In genomic region chr1:111346089-111346885, GRCh38 we compare ENCODE assay signal across 8 cellular contexts. TPM values are rescaled to one million over a fixed set of nuclear protein-coding genes. Genes with fewer than 3 reads are reported as not detected.
DNase-seq lines count a peak whose midpoint lies in the region; ATAC-seq and TF ChIP-seq lines count a peak whose summit lies in the region.

No MANE protein-coding gene starts in this region.

- peak; percentile 82 for ATAC-seq in GM18861 (IDR thresholded peaks at IDR 0.05; ENCODE audit: unreplicated experiment)
- ATAC-seq in HG03103 (IDR thresholded peaks at IDR 0.05; ENCODE audit: low read depth, unreplicated experiment), result peak; percentile 85

- no peaks in the 10 kb centered on the region for H3K4me1 ChIP-seq in A673 (ENCODE audit: insufficient read depth, low read length, poor library complexity, severe bottlenecking)

- H3K27me3 ChIP-seq in A673 (replicated peaks; ENCODE audit: insufficient read depth, low read depth, low read length, poor library complexity), result peaks cover 10% of the 10 kb centered on the region
- H3K27me3 ChIP-seq in kidney epithelial cell (ENCODE audit: control insufficient read depth, insufficient read depth, low read length), result peaks cover 11% of the 10 kb centered on the region

- intact Hi-C loops in A673 (cut with micrococcal nuclease; ENCODE audit: unreplicated experiment), result no loop called here

- DNase-seq in A673 (ENCODE audit: low spot score) (peak; percentile 87), NCI-H2196 (lab: John Stamatoyannopoulos, UW; ENCODE audit: unreplicated experiment) (peak; percentile 95), cerebellar cortex (ENCODE audit: low spot score) (peak; percentile 13), kidney epithelial cell (ENCODE audit: low read depth) (peak; percentile 72)
- DNase-seq in activated CD4-positive, CD25-positive, alpha-beta regulatory T cell treated with anti-CD3 and anti-CD28 coated beads, Interleukin-2, amount 50 U/mL, for 16 hours (ENCODE audit: low read depth, low spot score), result peak; percentile 66
- peak; percentile 64 to 76 for DNase-seq in stimulated activated CD4-positive, alpha-beta T cell treated with anti-CD3 and anti-CD28 coated beads, Interleukin-15, amount 100 ng/mL, for 1 hour (ENCODE audit: low read depth in 1 of 2, low spot score in 1 of 2)

- H3K9me3 ChIP-seq in A673 (ENCODE audit: low read depth, low read length, poor library complexity, severe bottlenecking), result no peaks in the 10 kb centered on the region

- no TSS peak for BruUV-seq in A673 (replicated peaks; lab: Mats Ljungman, UMichigan)

- H3K4me3 ChIP-seq in A673 (ENCODE audit: low read depth, low read length, poor library complexity, severe bottlenecking) (peak overlapping the region; percentile 55), kidney epithelial cell (ENCODE audit: low read depth, low read length) (peak overlapping the region; percentile 46)

- POLR2A ChIA-PET in A673 (lab: Charles Lee; ENCODE audit: low non-redundant PET), result no interaction called here

- CTCF ChIA-PET in A673 (lab: Charles Lee), result interaction anchor here (0.8 kb wide), 1 partner anchor 162 kb away, joined by 4 read pairs; no protein-coding TSS in a partner anchor

- no peak overlapping the region for H3K27ac ChIP-seq in A673 (ENCODE audit: low read depth, low read length, poor library complexity, severe bottlenecking)

- TF ChIP-seq CTCF in A673 (conservative IDR thresholded peaks at IDR 0.05; ENCODE audit: low read depth, low read length), result peak; percentile 24; the same call in 1 of the 2 replicates
- peak; percentile 27 for TF ChIP-seq CTCF in kidney epithelial cell (IDR thresholded peaks at IDR 0.05; ENCODE audit: insufficient read depth, low read length, poor library complexity, severe bottlenecking)

- H3K36me3 ChIP-seq in A673 (ENCODE audit: insufficient read depth, low read length, poor library complexity, severe bottlenecking) (no peaks in the 10 kb centered on the region), kidney epithelial cell (ENCODE audit: control insufficient read depth, insufficient read depth, low read length) (no peaks in the 10 kb centered on the region)

RNA-seq across cellular contexts. Expression of gene CHIA, which starts 55.6 kb away (rescaled TPM):
- total RNA-seq in A673 (2021) (not detected in 2 replicates), kidney epithelial cell (not detected in 2 replicates)

Comparison
In these comparisons a context has a peak if more than half of its experiments do, and no peak if none do; other contexts are left out.
1. DNase-seq: peak in every context shown above with its lines; median percentile 95 in NCI-H2196; 87 in A673; 72 in kidney epithelial cell; 70 in stimulated activated CD4-positive, alpha-beta T cell treated with anti-CD3 and anti-CD28 coated beads, Interleukin-15, amount 100 ng/mL, for 1 hour; 66 in activated CD4-positive, CD25-positive, alpha-beta regulatory T cell treated with anti-CD3 and anti-CD28 coated beads, Interleukin-2, amount 50 U/mL, for 16 hours; 13 in cerebellar cortex.